Comparison of ENCODE assay signal across 32 cellular contexts in genomic region chr4:151247395-151247794, GRCh38. TPM values are rescaled to one million over a fixed set of nuclear protein-coding genes. Genes with fewer than 3 reads are reported as not detected.
DNase-seq lines count a peak whose midpoint lies in the region; ATAC-seq, FAIRE-seq and TF ChIP-seq lines count a peak whose summit lies in the region.
"Had no signal": no experiment of that assay in that cellular context is flagged by ENCODE, and none has a peak within 500 bp of the region (broad histone marks: within the 10 kb centered on the region; RNA-seq: fewer than 3 reads in every experiment).

No MANE protein-coding gene starts in this region.

- no peak for FAIRE-seq in bronchial epithelial cell (lab: Jason Lieb, UNC)
- FAIRE-seq in kidney (lab: Jason Lieb, UNC): peak; percentile 42
- FAIRE-seq: A204.1, GM12891, GM19239 had no signal

- H4K8ac ChIP-seq in IMR-90 (ENCODE audit: low read depth in 2 of 2, low read length in 2 of 2): no peak overlapping the region

- intact Hi-C loops in IMR-90 (cut with micrococcal nuclease): no loop called here
- intact Hi-C loops in kidney (cut with DNase I): no loop called here
- intact Hi-C loops in right lobe of liver (cut with DNase I): no loop called here

- ATAC-seq in IMR-90 (ENCODE audit: low read depth): no peak
- no peak for ATAC-seq in right lobe of liver
- ATAC-seq in HG02759 (IDR thresholded peaks at IDR 0.05; ENCODE audit: unreplicated experiment): no peak

- H4K5ac ChIP-seq in IMR-90 (ENCODE audit: low read depth, low read length): no peak overlapping the region

- H2BK5ac ChIP-seq in IMR-90 (ENCODE audit: low read depth, low read length, poor library complexity, severe bottlenecking): no peak overlapping the region

- H4K91ac ChIP-seq in IMR-90 (ENCODE audit: insufficient read depth, low read depth, low read length): no peak overlapping the region

- H3K4ac ChIP-seq in IMR-90 (ENCODE audit: low read depth, low read length): no peak overlapping the region

- no peak overlapping the region for H3K23ac ChIP-seq in IMR-90 (ENCODE audit: low read depth, low read length)

- POLR2A ChIA-PET in IMR-90 (lab: Charles Lee; ENCODE audit: unreplicated experiment): no interaction called here

- H3K27me3 ChIP-seq in IMR-90 (ENCODE audit: control insufficient read depth, insufficient read depth, low read length) (no peaks in the 10 kb centered on the region), bronchial epithelial cell (ENCODE audit: control insufficient read depth, insufficient read depth, low read length) (no peaks in the 10 kb centered on the region), right lobe of liver (no peaks in the 10 kb centered on the region)
- H3K27me3 ChIP-seq: BE2C, BLaER1 had no signal

- H3K9me1 ChIP-seq in IMR-90 (ENCODE audit: insufficient read depth, low read length): no peaks in the 10 kb centered on the region

- no peaks in the 10 kb centered on the region; a peak in 1 of 4 replicates for H3K79me1 ChIP-seq in IMR-90 (ENCODE audit: low read depth in 1 of 2, low read length in 2 of 2)

- TF ChIP-seq RAD21 in IMR-90 (IDR thresholded peaks at IDR 0.05; ENCODE audit: low read length): no peak

- WGBS in IMR-90 (ENCODE audit: extremely low coverage in 2 of 2, insufficient read length in 1 of 2), 2 experiments: no CpG with 5 or more reads among the region's 2 CpGs
- WGBS in right lobe of liver (ENCODE audit: insufficient coverage, low coverage, low lambda C conversion rate, missing lambda C conversion rate): 88% methylated on average over 2 of the region's 2 CpGs

- no peak for TF ChIP-seq CTCF in IMR-90 (conservative IDR thresholded peaks at IDR 0.05; ENCODE audit: low read depth, low read length)
- TF ChIP-seq CTCF in bronchial epithelial cell (IDR thresholded peaks at IDR 0.05; ENCODE audit: insufficient read depth, low read length, severe bottlenecking): no peak
- no peak for TF ChIP-seq CTCF in kidney (IDR thresholded peaks at IDR 0.05; ENCODE audit: borderline replicate concordance, extremely low read depth, insufficient read depth)
- TF ChIP-seq CTCF in right lobe of liver (IDR thresholded peaks at IDR 0.05): no peak

- no peak overlapping the region for H3K4me2 ChIP-seq in IMR-90 (ENCODE audit: low read depth, low read length)
- H3K4me2 ChIP-seq: BLaER1 had no signal

- no peak overlapping the region for H2AK9ac ChIP-seq in IMR-90 (replicated peaks; ENCODE audit: low read depth, low read length, poor library complexity)

- DNase-seq in IMR-90 (no peak), bronchial epithelial cell (ENCODE audit: low read depth) (peak; percentile 8), kidney (no peak), right lobe of liver (no peak), putamen (ENCODE audit: low spot score) (no peak), retina (no peak)
- no peak for DNase-seq in stimulated activated naive CD4-positive, alpha-beta T cell (lab: John Stamatoyannopoulos, UW)
- DNase-seq: 8988T; ACHN; BE2C; C1 segment of cervical spinal cord; CD4-positive, alpha-beta memory T cell; CD4-positive, CD25-positive, alpha-beta regulatory T cell; CD8-positive, alpha-beta memory T cell; COR-L47; DMS 273 treated with DMSO at 0.1 percent for 48 hours; DMS153; DMS53; DMS79; DND-41; EL; GF-D8 had no signal

- no peak overlapping the region for H3K4me3 ChIP-seq in IMR-90 (ENCODE audit: insufficient read depth, low read depth, low read length)
- H3K4me3 ChIP-seq in bronchial epithelial cell (ENCODE audit: low read depth, low read length): no peak overlapping the region
- H3K4me3 ChIP-seq in kidney (ENCODE audit: low read length in 2 of 2): no peak overlapping the region
- no peak overlapping the region for H3K4me3 ChIP-seq in right lobe of liver
- H3K4me3 ChIP-seq: BLaER1 had no signal

- H2BK120ac ChIP-seq in IMR-90 (ENCODE audit: low read depth, low read length): no peak overlapping the region

- H3K36me3 ChIP-seq in IMR-90 (ENCODE audit: control insufficient read depth, insufficient read depth, low read length): no peaks in the 10 kb centered on the region
- H3K36me3 ChIP-seq in bronchial epithelial cell (ENCODE audit: control insufficient read depth, insufficient read depth, low read length): no peaks in the 10 kb centered on the region
- no peaks in the 10 kb centered on the region for H3K36me3 ChIP-seq in kidney (ENCODE audit: control insufficient read depth in 1 of 2, insufficient read depth in 2 of 2, low read length in 2 of 2)
- H3K36me3 ChIP-seq in right lobe of liver: no peaks in the 10 kb centered on the region
- H3K36me3 ChIP-seq: BE2C, BLaER1 had no signal

- H3K4me1 ChIP-seq in IMR-90 (ENCODE audit: control insufficient read depth, insufficient read depth, low read length) (no peaks in the 10 kb centered on the region), kidney (ENCODE audit: control insufficient read depth in 1 of 2, insufficient read depth in 1 of 2, low read depth in 1 of 2, low read length in 2 of 2) (no peaks in the 10 kb centered on the region), right lobe of liver (peaks cover 0 to 60% (median 8%) of the 10 kb centered on the region in 4 donors)
- H3K4me1 ChIP-seq: BE2C, BLaER1 had no signal

- H2AK5ac ChIP-seq in IMR-90 (ENCODE audit: low read depth, low read length): no peak overlapping the region

- H3K9ac ChIP-seq in IMR-90 (ENCODE audit: low read depth, low read length): no peak overlapping the region
- H3K9ac ChIP-seq in kidney (ENCODE audit: low read length in 2 of 2): no peak overlapping the region
- H3K9ac ChIP-seq: BLaER1 had no signal

- H2AFZ ChIP-seq in IMR-90 (replicated peaks; ENCODE audit: low read length, poor library complexity): no peak overlapping the region

- H3K27ac ChIP-seq in IMR-90 (ENCODE audit: insufficient read depth, low read length): no peak overlapping the region
- no peak overlapping the region for H3K27ac ChIP-seq in kidney (ENCODE audit: low read depth in 2 of 2, low read length in 2 of 2)
- H3K27ac ChIP-seq in right lobe of liver: peak overlapping the region in 2 of 3 donors; percentile 14 to 88
- H3K27ac ChIP-seq: BLaER1 had no signal

- CTCF ChIA-PET in IMR-90 (lab: Yijun Ruan, JAX): interaction anchor here (0.5 kb wide), 1 partner anchor 15 kb away, joined by 3 read pairs; no protein-coding TSS in a partner anchor

- in situ Hi-C loops in IMR-90 (cut with MboI; ENCODE audit: low sequenced_read_pairs): no loop called here

- no TSS peak for BruUV-seq in IMR-90 (replicated peaks; lab: Mats Ljungman, UMichigan)

- TF ChIP-seq POLR2A in IMR-90 (IDR thresholded peaks at IDR 0.05; ENCODE audit: low read depth, low read length) (no peak), right lobe of liver (IDR thresholded peaks at IDR 0.05) (no peak)

- no peak overlapping the region for H3K14ac ChIP-seq in IMR-90 (replicated peaks; ENCODE audit: low read depth, low read length)

- H3K9me3 ChIP-seq in IMR-90 (ENCODE audit: control insufficient read depth, insufficient read depth, low read length) (no peaks in the 10 kb centered on the region), kidney (ENCODE audit: control insufficient read depth in 1 of 2, low read length in 2 of 2) (no peaks in the 10 kb centered on the region), right lobe of liver (no peaks in the 10 kb centered on the region)
- H3K9me3 ChIP-seq: BE2C, BLaER1 had no signal

- H2BK15ac ChIP-seq in IMR-90 (ENCODE audit: low read depth, low read length): no peak overlapping the region

- no peak overlapping the region for H3K18ac ChIP-seq in IMR-90 (ENCODE audit: low read depth, low read length)

- no peaks in the 10 kb centered on the region for H4K20me1 ChIP-seq in IMR-90 (ENCODE audit: insufficient read depth, low read length)
- H4K20me1 ChIP-seq: BLaER1 had no signal

- dilution Hi-C loops in IMR-90 (cut with HindIII; ENCODE audit: low sequenced_read_pairs, unreplicated experiment): no loop called here

- no peak overlapping the region for H2BK20ac ChIP-seq in IMR-90 (ENCODE audit: low read depth, low read length)

- H3K56ac ChIP-seq in IMR-90 (ENCODE audit: extremely low read depth, insufficient read depth, low read length): no peak overlapping the region

TF ChIP-seq in IMR-90, 13 proteins besides CTCF, POLR2A, EP300 and RAD21:
- no peak for TF ChIP-seq CHD1 (IDR thresholded peaks at IDR 0.05; ENCODE audit: low read depth, low read length)
- no peak for TF ChIP-seq FOS (IDR thresholded peaks at IDR 0.05; ENCODE audit: low read depth, low read length)
- TF ChIP-seq USF2 (IDR thresholded peaks at IDR 0.05; ENCODE audit: low read depth, low read length): no peak
- no peak for TF ChIP-seq MAFK (IDR thresholded peaks at IDR 0.05; ENCODE audit: low read depth, low read length)
- TF ChIP-seq SMC3 (IDR thresholded peaks at IDR 0.05; ENCODE audit: low read depth, low read length): no peak
- no peak for TF ChIP-seq RFX5 (IDR thresholded peaks at IDR 0.05; ENCODE audit: low read depth, low read length)
- TF ChIP-seq CEBPB (IDR thresholded peaks at IDR 0.05; ENCODE audit: low read depth, low read length): peak; percentile 62
- no peak for TF ChIP-seq MXI1 (IDR thresholded peaks at IDR 0.05; ENCODE audit: borderline replicate concordance, low read depth, low read length)

RNA-seq across cellular contexts. Expression of gene PRSS48, which starts 29.6 kb away (rescaled TPM):
- total RNA-seq in IMR-90 (2012; rRNA removed): not detected in 2 replicates
- polyA plus RNA-seq in IMR-90 (2012; rRNA removed): not detected in 2 replicates
- not detected in 2 replicates for polyA plus RNA-seq in IMR-90 (2012; cell fraction: cytosol; rRNA removed)
- polyA plus RNA-seq in IMR-90 (2012; cell fraction: nucleus; rRNA removed; ENCODE audit: low replicate concordance): not detected in 2 replicates
- total RNA-seq in bronchial epithelial cell: not detected in 2 replicates
- total RNA-seq in kidney: not detected
- not detected for polyA plus RNA-seq in kidney (ENCODE audit: insufficient read depth, low read depth, low replicate concordance)
- total RNA-seq in right lobe of liver: not detected
- total RNA-seq: A673; CD4-positive, alpha-beta memory T cell; CD4-positive, CD25-positive, alpha-beta regulatory T cell; CD8-positive, alpha-beta memory T cell; Daoy; G401 had no signal
- polyA plus RNA-seq: AG04450; CD14-positive monocyte; CD4-positive, alpha-beta memory T cell; CD4-positive, CD25-positive, alpha-beta regulatory T cell; CD8-positive, alpha-beta memory T cell had no signal

Comparison
In these comparisons a context has a peak if more than half of its experiments do, and no peak if none do; other contexts are left out.
1. H3K27ac ChIP-seq: peak in right lobe of liver (2 of 3); none in IMR-90 (single experiment) and kidney (0 of 2).